In genomic region chr10:30988831-30989458, GRCh38 we compare ENCODE assay signal across 23 cellular contexts. TPM values are rescaled to one million over a fixed set of nuclear protein-coding genes. Genes with fewer than 3 reads are reported as not detected.
DNase-seq lines count a peak whose midpoint lies in the region; ATAC-seq, FAIRE-seq and TF ChIP-seq lines count a peak whose summit lies in the region.
"Had no signal": no experiment of that assay in that cellular context is flagged by ENCODE, and none has a peak within 500 bp of the region (broad histone marks: within the 10 kb centered on the region; RNA-seq: fewer than 3 reads in every experiment).

No MANE protein-coding gene starts in this region.

- H2AFZ ChIP-seq in K562 (ENCODE audit: low read depth, low read length): no peak overlapping the region
- H2AFZ ChIP-seq: neural progenitor cell had no signal

- H3K36me3 ChIP-seq in K562 (ENCODE audit: control insufficient read depth, insufficient read depth, low read length) (no peaks in the 10 kb centered on the region), right atrium auricular region (no peaks in the 10 kb centered on the region), stomach (no peaks in the 10 kb centered on the region)
- H3K36me3 ChIP-seq: neural progenitor cell had no signal

- TF ChIP-seq CTCF in K562 (IDR thresholded peaks at IDR 0.05 in 2 of 3, conservative IDR thresholded peaks at IDR 0.05 in 1 of 3; ENCODE audit: insufficient read depth in 2 of 3, low read depth in 1 of 3, low read length in 3 of 3): no peak
- TF ChIP-seq CTCF in right atrium auricular region (IDR thresholded peaks at IDR 0.05): no peak
- no peak for TF ChIP-seq CTCF in stomach (IDR thresholded peaks at IDR 0.05)

- H3K4me3 ChIP-seq in K562 (no peak overlapping the region), right atrium auricular region (no peak overlapping the region), stomach (no peak overlapping the region)
- H3K4me3 ChIP-seq: neural progenitor cell had no signal

- no peaks in the 10 kb centered on the region for H3K9me3 ChIP-seq in K562 (replicated peaks; ENCODE audit: control insufficient read depth, insufficient read depth, low read depth, low read length)
- no peaks in the 10 kb centered on the region for H3K9me3 ChIP-seq in right atrium auricular region
- no peaks in the 10 kb centered on the region for H3K9me3 ChIP-seq in stomach

- in situ Hi-C loops in K562 (cut with MboI): no loop called here

- CTCF ChIA-PET in K562 (lab: Yijun Ruan, JAX; ENCODE audit: low intra/inter-chr PET ratio): no interaction called here
- CTCF ChIA-PET in activated CD4-positive, alpha-beta memory T cell treated with anti-CD3 and anti-CD28 coated beads for 36 hours (lab: Charles Lee): interaction anchor here (0.6 to 1.5 kb wide), 2 partner anchors 10 to 106 kb away, joined by 3 to 4 read pairs; no protein-coding TSS in a partner anchor

- H3K9me1 ChIP-seq in K562 (ENCODE audit: control insufficient read depth, insufficient read depth, low read length): no peaks in the 10 kb centered on the region

- no TSS peak for BruUV-seq in K562 (replicated peaks; lab: Mats Ljungman, UMichigan)

- peaks cover 13% of the 10 kb centered on the region for H3K4me1 Mint-ChIP-seq in activated CD4-positive, alpha-beta memory T cell treated with anti-CD3 and anti-CD28 coated beads for 36 hours (ENCODE audit: low read depth)
- H3K4me1 Mint-ChIP-seq: activated naive CD8-positive, alpha-beta T cell treated with anti-CD3 and anti-CD28 coated beads, Interleukin-2, amount 10 ng/mL, durations not matched to agents 7 days and 5 days; neural progenitor cell had no signal

- H3K9me3 Mint-ChIP-seq in activated CD4-positive, alpha-beta memory T cell treated with anti-CD3 and anti-CD28 coated beads for 36 hours: no peaks in the 10 kb centered on the region
- H3K9me3 Mint-ChIP-seq: activated B cell treated with CpG ODN at 0.5 μM for 24 hours had no signal

- no peak for ATAC-seq in K562
- ATAC-seq in GM21515 (IDR thresholded peaks at IDR 0.05; ENCODE audit: unreplicated experiment): no peak
- ATAC-seq: activated T-cell treated with anti-CD3 and anti-CD28 coated beads, Interleukin-2, amount 50 U/mL, for 72 hours; stimulated activated naive CD8-positive, alpha-beta T cell treated with anti-CD3 and anti-CD28 coated beads, Interleukin-15, Interleukin-2, amounts not matched to agents 100 U/mL and 50 U/mL, for 24 hours had no signal

- no peak for FAIRE-seq in K562 (lab: Jason Lieb, UNC)
- FAIRE-seq: GM18507, keratinocyte had no signal

- no peak overlapping the region for H3K4me3 Mint-ChIP-seq in activated CD4-positive, alpha-beta memory T cell treated with anti-CD3 and anti-CD28 coated beads for 36 hours
- H3K4me3 Mint-ChIP-seq: activated B cell treated with CpG ODN at 0.5 μM for 24 hours; activated naive CD8-positive, alpha-beta T cell treated with anti-CD3 and anti-CD28 coated beads, Interleukin-2, amount 10 ng/mL, durations not matched to agents 7 days and 5 days; activated T-cell treated with anti-CD3 and anti-CD28 coated beads, Interleukin-2, amount 50 U/mL, for 72 hours; neural progenitor cell had no signal

- TF ChIP-seq EP300 in K562 (IDR thresholded peaks at IDR 0.05; ENCODE audit: low read length): no peak
- no peak for TF ChIP-seq EP300 in stomach (IDR thresholded peaks at IDR 0.05)

- H4K20me1 ChIP-seq in K562 (replicated peaks; ENCODE audit: control insufficient read depth, insufficient read depth, low read length): no peaks in the 10 kb centered on the region

- H3K27ac Mint-ChIP-seq in activated CD4-positive, alpha-beta memory T cell treated with anti-CD3 and anti-CD28 coated beads for 36 hours: no peak overlapping the region
- H3K27ac Mint-ChIP-seq: activated B cell treated with CpG ODN at 0.5 μM for 24 hours; activated naive CD8-positive, alpha-beta T cell treated with anti-CD3 and anti-CD28 coated beads, Interleukin-2, amount 10 ng/mL, durations not matched to agents 7 days and 5 days; activated T-cell treated with anti-CD3 and anti-CD28 coated beads, Interleukin-2, amount 50 U/mL, for 72 hours; neural progenitor cell had no signal

- POLR2A ChIA-PET in K562 (lab: Yijun Ruan, JAX): interaction anchor here (0.7 kb wide), 1 partner anchor 27 kb away, joined by 3 read pairs; no protein-coding TSS in a partner anchor
- POLR2A ChIA-PET in activated CD4-positive, alpha-beta memory T cell treated with anti-CD3 and anti-CD28 coated beads for 36 hours (lab: Charles Lee): no interaction called here

- no peaks in the 10 kb centered on the region for H3K4me1 ChIP-seq in K562 (replicated peaks in 1 of 2; ENCODE audit: control insufficient read depth in 2 of 2, insufficient read depth in 2 of 2, low read length in 2 of 2)
- H3K4me1 ChIP-seq in right atrium auricular region: peaks cover 0 to 77% of the 10 kb centered on the region in 2 donors
- H3K4me1 ChIP-seq in stomach: peaks cover 0 to 58% (median 21%) of the 10 kb centered on the region in 4 donors
- H3K4me1 ChIP-seq: neural progenitor cell had no signal

- H3K27me3 ChIP-seq in K562 (ENCODE audit: control insufficient read depth in 2 of 2, insufficient read depth in 2 of 2, low read length in 2 of 2): no peaks in the 10 kb centered on the region; a peak in 1 of 5 replicates
- H3K27me3 ChIP-seq in right atrium auricular region: no peaks in the 10 kb centered on the region
- H3K27me3 ChIP-seq in stomach: no peaks in the 10 kb centered on the region
- H3K27me3 ChIP-seq: neural progenitor cell had no signal

- H3K27me3 Mint-ChIP-seq in activated CD4-positive, alpha-beta memory T cell treated with anti-CD3 and anti-CD28 coated beads for 36 hours: no peaks in the 10 kb centered on the region
- H3K27me3 Mint-ChIP-seq: activated B cell treated with CpG ODN at 0.5 μM for 24 hours; activated naive CD8-positive, alpha-beta T cell treated with anti-CD3 and anti-CD28 coated beads, Interleukin-2, amount 10 ng/mL, durations not matched to agents 7 days and 5 days had no signal

- H3K9ac ChIP-seq in K562 (ENCODE audit: insufficient read depth in 1 of 2, low read depth in 2 of 2, low read length in 2 of 2): no peak overlapping the region
- H3K9ac ChIP-seq: neural progenitor cell had no signal

- 0% methylated on average over 1 of the region's 1 CpG for WGBS in K562 (ENCODE audit: insufficient coverage, low coverage, missing lambda C conversion rate)
- 15 to 39% (median 26%) methylated on average over 1 of the region's 1 CpG for WGBS in stomach, 5 donors

- peaks cover 7% of the 10 kb centered on the region for H3K36me3 Mint-ChIP-seq in activated CD4-positive, alpha-beta memory T cell treated with anti-CD3 and anti-CD28 coated beads for 36 hours

- no peaks in the 10 kb centered on the region for H3K79me2 ChIP-seq in K562 (ENCODE audit: control insufficient read depth, insufficient read depth, low read length)

- TF ChIP-seq RAD21 in K562 (CRISPR knock-in tag; conservative IDR thresholded peaks at IDR 0.05 in 1 of 2, IDR thresholded peaks at IDR 0.05 in 1 of 2): no peak

- TF ChIP-seq POLR2A in K562 (conservative IDR thresholded peaks at IDR 0.05) (no peak), stomach (IDR thresholded peaks at IDR 0.05) (no peak)

- intact Hi-C loops in K562 (cut with micrococcal nuclease) (no loop called here), stomach (cut with DNase I; ENCODE audit: low total_unique reads) (no loop called here)
- intact Hi-C loops in activated CD4-positive, alpha-beta memory T cell treated with anti-CD3 and anti-CD28 coated beads for 36 hours (cut with micrococcal nuclease): loop anchor here (5.0 kb wide), 3 partner anchors 113 to 358 kb away; no protein-coding TSS in a partner anchor

- peak; percentile 31 for DNase-seq in NCI-H226
- no peak for DNase-seq in K562 (ENCODE audit: extremely low read depth in 1 of 4, low spot score in 3 of 4)
- DNase-seq in right atrium auricular region (ENCODE audit: low spot score): no peak
- DNase-seq in stomach: no peak
- no peak for DNase-seq in activated CD4-positive, alpha-beta memory T cell treated with anti-CD3 and anti-CD28 coated beads for 36 hours
- DNase-seq in midbrain (lab: John Stamatoyannopoulos, UW): no peak
- DNase-seq: activated B cell treated with CpG ODN at 0.5 μM for 24 hours; activated CD8-positive, alpha-beta memory T cell treated with anti-CD3 and anti-CD28 coated beads for 24 hours; activated naive CD8-positive, alpha-beta T cell treated with anti-CD3 and anti-CD28 coated beads, Interleukin-2, amount 10 ng/mL, durations not matched to agents 7 days and 5 days; activated T-cell treated with anti-CD3 and anti-CD28 coated beads, Interleukin-2, amount 50 U/mL, for 72 hours; central memory CD4-positive, alpha-beta T cell; effector CD8-positive, alpha-beta T cell; KBM-7; NCI-H1092; NCI-H2029 treated with DMSO at 0.1 percent for 48 hours; NCI-H510A treated with DMSO at 0.1 percent for 48 hours; stimulated activated naive CD8-positive, alpha-beta T cell treated with anti-CD3 and anti-CD28 coated beads, Interleukin-15, Interleukin-2, amounts not matched to agents 100 U/mL and 50 U/mL, for 24 hours; T-helper 1 cell had no signal

- no peak overlapping the region for H3K27ac ChIP-seq in K562 (ENCODE audit: extremely low read depth, low read depth, low read length)
- peak overlapping the region; percentile 57 to 83 for H3K27ac ChIP-seq in right atrium auricular region
- peak overlapping the region in 3 of 5 donors; percentile 2 to 24 (median 3) for H3K27ac ChIP-seq in stomach
- H3K27ac ChIP-seq: HL-60, neural progenitor cell had no signal

- no peak overlapping the region for H3K4me2 ChIP-seq in K562 (ENCODE audit: insufficient read depth, low read length)
- H3K4me2 ChIP-seq: neural progenitor cell had no signal

RNA-seq across cellular contexts. Expression of gene ZNF438, which starts 42.7 kb away (rescaled TPM):
- 0.46 and 1.2 TPM in 2 replicates for total RNA-seq in K562 (2011; cell fraction: chromatin; rRNA removed; ENCODE audit: low replicate concordance)
- total RNA-seq in K562 (2011; cell fraction: nucleolus; rRNA removed): 0.17 and 0.79 TPM in 2 replicates
- 0.61 and 1.0 TPM in 2 replicates for total RNA-seq in K562 (2011; cell fraction: nucleoplasm; rRNA removed)
- total RNA-seq in K562 (2014; rRNA removed): 0.91 and 1.0 TPM in 2 replicates
- 1.1 and 1.2 TPM in 2 replicates for total RNA-seq in K562 (2014; rRNA removed; fragmentation: Illumina TruSeq; extraction: Trizol)
- total RNA-seq in K562 (2015; rRNA removed; fragmentation: Illumina TruSeq; extraction: Trizol): 0.98 and 1.3 TPM in 2 replicates
- total RNA-seq in K562 (2021): 0.91 and 1.2 TPM in 2 replicates
- polyA plus RNA-seq in K562 (2011; rRNA removed): 0.49 and 0.85 TPM in 2 replicates
- polyA plus RNA-seq in K562 (2011; cell fraction: cytosol; rRNA removed): 0.28 and 0.51 TPM in 2 replicates
- 0.48 and 0.82 TPM in 2 replicates for polyA plus RNA-seq in K562 (2011; cell fraction: nucleus; rRNA removed)
- 0.85 and 1.0 TPM in 2 replicates for polyA plus RNA-seq in K562 (2012)
- polyA plus RNA-seq in K562 (2014; fragmentation: Illumina TruSeq; extraction: Trizol): 1.3 and 1.5 TPM in 2 replicates
- polyA plus RNA-seq in K562 (2014; fragmentation: Nextera tagmentation; extraction: Ambion mirVana): 1 to 10 TPM in 1 of 2 experiments, under 1 TPM in 1; 0.45 to 1.0 TPM
- 0.64 and 2.0 TPM in 2 replicates for polyA plus RNA-seq in K562 (2014; rRNA removed)
- 0.98 and 1.1 TPM in 2 replicates for polyA minus RNA-seq in K562 (2011; rRNA and poly(A)+ RNA removed)
- polyA minus RNA-seq in K562 (2011; cell fraction: cytosol; rRNA and poly(A)+ RNA removed): 0.36 and 0.67 TPM in 2 replicates
- 0.40 and 0.67 TPM in 2 replicates for polyA minus RNA-seq in K562 (2011; cell fraction: nucleus; rRNA and poly(A)+ RNA removed)
- 10 to 100 TPM; 13.4 to 14.5 TPM for total RNA-seq in right atrium auricular region
- 10 to 100 TPM in 1 of 5 donors, 1 to 10 TPM in 3, not detected in 1; 3.5 to 37.9 (median 4.5) TPM for total RNA-seq in stomach
- polyA plus RNA-seq in stomach: 1 to 10 TPM; 3.8 to 6.7 (median 5.4) TPM
- 1 to 10 TPM; 3.7 TPM for total RNA-seq in activated CD4-positive, alpha-beta memory T cell treated with anti-CD3 and anti-CD28 coated beads for 36 hours
